ENCODE assay signal across 9 cellular contexts in genomic region chr12:24902521-24903304, GRCh38. TPM values are rescaled to one million over a fixed set of nuclear protein-coding genes. Genes with fewer than 3 reads are reported as not detected.
A peak's percentile ranks its signal among the peaks of the same experiment; 100 is the strongest.
DNase-seq lines count a peak whose midpoint lies in the region; ATAC-seq and TF ChIP-seq lines count a peak whose summit lies in the region.
"Had no signal": no experiment of that assay in that cellular context is flagged by ENCODE, and none has a peak within 500 bp of the region (broad histone marks: within the 10 kb centered on the region; RNA-seq: fewer than 3 reads in every experiment).

No MANE protein-coding gene starts in this region.

- TF ChIP-seq EP300 in suprapubic skin (IDR thresholded peaks at IDR 0.05) = no peak

- H3K36me3 ChIP-seq in suprapubic skin = no peaks in the 10 kb centered on the region

- no peak for TF ChIP-seq POLR2A in suprapubic skin (IDR thresholded peaks at IDR 0.05)

- WGBS in suprapubic skin = 4% methylated on average over 71 of the region's 72 CpGs

- peaks cover 11% of the 10 kb centered on the region for H3K36me3 Mint-ChIP-seq in T-helper 1 cell treated with Interleukin-12 subunit alpha and Interleukin-12 subunit beta and Interleukin-4 antibody, amounts not matched to agents 30 μg/mL and 1 μg/mL, for 36 hours (ENCODE audit: low read depth)

- peaks cover 16% of the 10 kb centered on the region for H3K4me1 ChIP-seq in suprapubic skin

- peaks cover 7% of the 10 kb centered on the region for H3K27me3 Mint-ChIP-seq in T-helper 1 cell treated with Interleukin-12 subunit alpha and Interleukin-12 subunit beta and Interleukin-4 antibody, amounts not matched to agents 30 μg/mL and 1 μg/mL, for 36 hours (ENCODE audit: low read depth)

- H3K4me1 Mint-ChIP-seq in T-helper 1 cell treated with Interleukin-12 subunit alpha and Interleukin-12 subunit beta and Interleukin-4 antibody, amounts not matched to agents 30 μg/mL and 1 μg/mL, for 36 hours (ENCODE audit: low read depth) = peaks cover 28% of the 10 kb centered on the region

- H3K27me3 ChIP-seq in suprapubic skin = peaks cover 25% of the 10 kb centered on the region

- H3K4me3 Mint-ChIP-seq in T-helper 1 cell treated with Interleukin-12 subunit alpha and Interleukin-12 subunit beta and Interleukin-4 antibody, amounts not matched to agents 30 μg/mL and 1 μg/mL, for 36 hours = peak overlapping the region; percentile 97

- peak overlapping the region; percentile 17 for H3K27ac ChIP-seq in suprapubic skin
- H3K27ac ChIP-seq: epithelial cell of prostate had no signal

- no peaks in the 10 kb centered on the region for H3K9me3 ChIP-seq in suprapubic skin

- peak; percentile 38 for DNase-seq in Ammon's horn (ENCODE audit: low spot score)
- peak; percentile 61 for DNase-seq in GM20000 (ENCODE audit: low spot score)
- no peak for DNase-seq in epithelial cell of proximal tubule (ENCODE audit: low read depth)
- peak; percentile 8 for DNase-seq in middle frontal gyrus (ENCODE audit: extremely low spot score, low spot score)
- DNase-seq in suprapubic skin (ENCODE audit: low spot score in 2 of 2) = no peak

- H3K4me3 ChIP-seq in epithelial cell of proximal tubule (ENCODE audit: low read depth, low read length) = peak overlapping the region; percentile 70
- H3K4me3 ChIP-seq in suprapubic skin = peak overlapping the region; percentile 56

- peak overlapping the region; percentile 98 for H3K27ac Mint-ChIP-seq in T-helper 1 cell treated with Interleukin-12 subunit alpha and Interleukin-12 subunit beta and Interleukin-4 antibody, amounts not matched to agents 30 μg/mL and 1 μg/mL, for 36 hours

- no peaks in the 10 kb centered on the region for H3K9me3 Mint-ChIP-seq in T-helper 1 cell treated with Interleukin-12 subunit alpha and Interleukin-12 subunit beta and Interleukin-4 antibody, amounts not matched to agents 30 μg/mL and 1 μg/mL, for 36 hours

- ATAC-seq in GM21825 (IDR thresholded peaks at IDR 0.05; ENCODE audit: unreplicated experiment) (no peak), GM19328 (IDR thresholded peaks at IDR 0.05; ENCODE audit: unreplicated experiment) (no peak)

- no peak for TF ChIP-seq CTCF in GM20000 (IDR thresholded peaks at IDR 0.05; ENCODE audit: extremely low read depth, missing control alignments)
- TF ChIP-seq CTCF in epithelial cell of proximal tubule (conservative IDR thresholded peaks at IDR 0.05; ENCODE audit: low read depth, low read length) = no peak
- TF ChIP-seq CTCF in suprapubic skin (IDR thresholded peaks at IDR 0.05) = no peak

RNA-seq across cellular contexts. Expression of gene BCAT1, which starts 46.2 kb away (rescaled TPM):
- 14.6 and 67.7 TPM in 2 replicates for total RNA-seq in epithelial cell of proximal tubule
- total RNA-seq in suprapubic skin = 1 to 10 TPM in 2 of 4 donors, under 1 TPM in 2; 0.68 to 2.9 (median 1.5) TPM

Comparison
In these comparisons a context has a peak if more than half of its experiments do, and no peak if none do; other contexts are left out.
1. DNase-seq: peak in Ammon's horn (single experiment), GM20000 (single experiment) and middle frontal gyrus (single experiment); none in epithelial cell of proximal tubule (single experiment) and suprapubic skin (0 of 2).